Comparison of ENCODE assay signal across 1 cellular context in the genomic region with DNA sequence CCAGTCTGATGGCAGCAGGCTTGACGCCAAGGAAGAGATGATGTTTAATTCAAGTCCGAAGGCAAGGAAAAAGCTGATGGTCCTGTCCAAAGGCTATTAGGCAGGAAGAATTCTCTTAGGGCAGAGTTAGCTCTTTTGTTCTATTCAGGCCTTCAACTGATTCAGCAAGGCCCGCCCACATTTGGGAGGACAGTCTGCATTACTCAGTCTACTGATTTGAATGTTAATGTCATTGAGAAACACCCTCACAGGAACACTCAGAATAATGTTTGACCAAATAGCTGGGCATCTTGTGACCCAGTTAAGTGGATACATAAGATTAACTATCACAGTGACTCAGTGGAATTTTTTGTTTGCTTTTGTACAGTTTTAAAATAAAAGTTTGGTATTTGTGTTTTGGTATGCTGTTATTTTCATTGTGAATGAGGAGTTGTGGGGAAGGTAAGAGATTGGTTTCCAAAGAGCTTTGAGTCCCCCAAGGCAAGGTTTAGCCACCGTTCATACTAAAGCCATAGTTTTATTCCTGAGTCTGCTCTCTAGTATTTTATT.
TF ChIP-seq lines count a peak whose summit lies in the region.

No MANE protein-coding gene starts in this region.

TF ChIP-seq in A549, 52 proteins besides CTCF, POLR2A, EP300 and RAD21 (continued from another document):
- TF ChIP-seq, protein P1, sequence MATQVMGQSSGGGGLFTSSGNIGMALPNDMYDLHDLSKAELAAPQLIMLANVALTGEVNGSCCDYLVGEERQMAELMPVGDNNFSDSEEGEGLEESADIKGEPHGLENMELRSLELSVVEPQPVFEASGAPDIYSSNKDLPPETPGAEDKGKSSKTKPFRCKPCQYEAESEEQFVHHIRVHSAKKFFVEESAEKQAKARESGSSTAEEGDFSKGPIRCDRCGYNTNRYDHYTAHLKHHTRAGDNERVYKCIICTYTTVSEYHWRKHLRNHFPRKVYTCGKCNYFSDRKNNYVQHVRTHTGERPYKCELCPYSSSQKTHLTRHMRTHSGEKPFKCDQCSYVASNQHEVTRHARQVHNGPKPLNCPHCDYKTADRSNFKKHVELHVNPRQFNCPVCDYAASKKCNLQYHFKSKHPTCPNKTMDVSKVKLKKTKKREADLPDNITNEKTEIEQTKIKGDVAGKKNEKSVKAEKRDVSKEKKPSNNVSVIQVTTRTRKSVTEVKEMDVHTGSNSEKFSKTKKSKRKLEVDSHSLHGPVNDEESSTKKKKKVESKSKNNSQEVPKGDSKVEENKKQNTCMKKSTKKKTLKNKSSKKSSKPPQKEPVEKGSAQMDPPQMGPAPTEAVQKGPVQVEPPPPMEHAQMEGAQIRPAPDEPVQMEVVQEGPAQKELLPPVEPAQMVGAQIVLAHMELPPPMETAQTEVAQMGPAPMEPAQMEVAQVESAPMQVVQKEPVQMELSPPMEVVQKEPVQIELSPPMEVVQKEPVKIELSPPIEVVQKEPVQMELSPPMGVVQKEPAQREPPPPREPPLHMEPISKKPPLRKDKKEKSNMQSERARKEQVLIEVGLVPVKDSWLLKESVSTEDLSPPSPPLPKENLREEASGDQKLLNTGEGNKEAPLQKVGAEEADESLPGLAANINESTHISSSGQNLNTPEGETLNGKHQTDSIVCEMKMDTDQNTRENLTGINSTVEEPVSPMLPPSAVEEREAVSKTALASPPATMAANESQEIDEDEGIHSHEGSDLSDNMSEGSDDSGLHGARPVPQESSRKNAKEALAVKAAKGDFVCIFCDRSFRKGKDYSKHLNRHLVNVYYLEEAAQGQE (IDR thresholded peaks at IDR 0.05) = no peak
- TF ChIP-seq FOXS1 (CRISPR knock-in tag; IDR thresholded peaks at IDR 0.05) = no peak
- TF ChIP-seq, protein P2, sequence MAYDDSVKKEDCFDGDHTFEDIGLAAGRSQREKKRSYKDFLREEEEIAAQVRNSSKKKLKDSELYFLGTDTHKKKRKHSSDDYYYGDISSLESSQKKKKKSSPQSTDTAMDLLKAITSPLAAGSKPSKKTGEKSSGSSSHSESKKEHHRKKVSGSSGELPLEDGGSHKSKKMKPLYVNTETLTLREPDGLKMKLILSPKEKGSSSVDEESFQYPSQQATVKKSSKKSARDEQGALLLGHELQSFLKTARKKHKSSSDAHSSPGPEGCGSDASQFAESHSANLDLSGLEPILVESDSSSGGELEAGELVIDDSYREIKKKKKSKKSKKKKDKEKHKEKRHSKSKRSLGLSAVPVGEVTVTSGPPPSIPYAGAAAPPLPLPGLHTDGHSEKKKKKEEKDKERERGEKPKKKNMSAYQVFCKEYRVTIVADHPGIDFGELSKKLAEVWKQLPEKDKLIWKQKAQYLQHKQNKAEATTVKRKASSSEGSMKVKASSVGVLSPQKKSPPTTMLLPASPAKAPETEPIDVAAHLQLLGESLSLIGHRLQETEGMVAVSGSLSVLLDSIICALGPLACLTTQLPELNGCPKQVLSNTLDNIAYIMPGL (CRISPR knock-in tag; IDR thresholded peaks at IDR 0.05; ENCODE audit: borderline replicate concordance) = no peak
- TF ChIP-seq ESRRA (IDR thresholded peaks at IDR 0.05; ENCODE audit: borderline replicate concordance, low read length) = no peak
- no peak for TF ChIP-seq FOSB (CRISPR knock-in tag; IDR thresholded peaks at IDR 0.05)
- no peak for TF ChIP-seq BHLHE40 (IDR thresholded peaks at IDR 0.05; ENCODE audit: low read depth, low read length)
- TF ChIP-seq, protein P3, sequence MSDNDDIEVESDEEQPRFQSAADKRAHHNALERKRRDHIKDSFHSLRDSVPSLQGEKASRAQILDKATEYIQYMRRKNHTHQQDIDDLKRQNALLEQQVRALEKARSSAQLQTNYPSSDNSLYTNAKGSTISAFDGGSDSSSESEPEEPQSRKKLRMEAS (IDR thresholded peaks at IDR 0.05) = no peak
